ENCODE assay signal across 6 cellular contexts in genomic region chr1:1616838-1617237, GRCh38. TPM values are rescaled to one million over a fixed set of nuclear protein-coding genes. Genes with fewer than 3 reads are reported as not detected.
DNase-seq lines count a peak whose midpoint lies in the region; ATAC-seq and TF ChIP-seq lines count a peak whose summit lies in the region.

No MANE protein-coding gene starts in this region.

- H3K9me3 ChIP-seq in ovary: no peaks in the 10 kb centered on the region

- no peak for TF ChIP-seq POLR2A in ovary (IDR thresholded peaks at IDR 0.05)

- H3K27ac ChIP-seq in HL-60 (replicated peaks): no peak overlapping the region
- no peak overlapping the region for H3K27ac ChIP-seq in ovary

- TF ChIP-seq CTCF in HL-60 (IDR thresholded peaks at IDR 0.05; ENCODE audit: insufficient read depth, low read length) (no peak), choroid plexus epithelial cell (conservative IDR thresholded peaks at IDR 0.05; ENCODE audit: low read depth, low read length) (no peak), ovary (IDR thresholded peaks at IDR 0.05) (no peak)

- TF ChIP-seq EP300 in ovary (IDR thresholded peaks at IDR 0.05): no peak

- no peak for ATAC-seq in GM19467 (IDR thresholded peaks at IDR 0.05; ENCODE audit: unreplicated experiment)

- DNase-seq in HL-60 (ENCODE audit: low read depth in 1 of 2, low spot score in 1 of 2): no peak
- no peak for DNase-seq in choroid plexus epithelial cell (ENCODE audit: low read depth)
- DNase-seq in ovary: peak in 2 of 5 donors; percentile 48 to 51
- no peak for DNase-seq in hypothalamus (lab: John Stamatoyannopoulos, UW)
- no peak for DNase-seq in HuH-7 (ENCODE audit: low spot score)

- 67 to 83% (median 69%) methylated on average over 19 of the region's 19 CpGs for WGBS in ovary, 3 donors

- H3K4me1 ChIP-seq in ovary (ENCODE audit: insufficient read depth): peaks cover 14% of the 10 kb centered on the region

- H3K4me3 ChIP-seq in HL-60 (replicated peaks; ENCODE audit: insufficient read depth, low read length) (peak overlapping the region; percentile 68; the same call in 1 of the 2 replicates), choroid plexus epithelial cell (ENCODE audit: low read depth, low read length) (peak overlapping the region; percentile 99), ovary (peak overlapping the region; percentile 92)

- intact Hi-C loops in ovary (cut with DNase I): no loop called here

- H3K36me3 ChIP-seq in ovary: no peaks in the 10 kb centered on the region

- H3K27me3 ChIP-seq in HL-60 (ENCODE audit: insufficient read depth, poor library complexity, severe bottlenecking): no peaks in the 10 kb centered on the region
- H3K27me3 ChIP-seq in ovary: no peaks in the 10 kb centered on the region

RNA-seq across cellular contexts. Expression of gene MIB2, which starts 1.5 kb away (rescaled TPM):
- total RNA-seq in ovary: 100 to 1,000 TPM in 2 of 7 donors, 10 to 100 TPM in 5; 68.8 to 110 (median 81.6) TPM
- polyA plus RNA-seq in ovary: 10 to 100 TPM in 1 of 2 donors, 1 to 10 TPM in 1; 1.8 to 71.1 TPM

RNA-seq across cellular contexts. Expression of gene MMP23B, which starts 15.1 kb away (rescaled TPM):
- total RNA-seq in ovary: 100 to 1,000 TPM in 3 of 7 donors, 10 to 100 TPM in 4; 25.4 to 128 (median 84.8) TPM
- 10 to 100 TPM in 1 of 2 donors, under 1 TPM in 1; 0.88 to 32.9 TPM for polyA plus RNA-seq in ovary

RNA-seq across cellular contexts. Expression of gene FNDC10, which starts 16.9 kb away (rescaled TPM):
- total RNA-seq in ovary: 1 to 10 TPM in 5 of 7 donors, under 1 TPM in 2; 0.33 to 3.2 (median 2.0) TPM
- 1 to 10 TPM in 1 of 2 donors, not detected in 1; 1.5 TPM for polyA plus RNA-seq in ovary

RNA-seq across cellular contexts. Expression of gene CDK11B, which starts 42.0 kb away (rescaled TPM):
- 10 to 100 TPM; 12.8 to 28.0 (median 21.3) TPM for total RNA-seq in ovary
- polyA plus RNA-seq in ovary: 10 to 100 TPM; 30.1 to 34.5 TPM

RNA-seq across cellular contexts. Expression of gene SSU72, which starts 42.2 kb away (rescaled TPM):
- 100 to 1,000 TPM in 6 of 7 donors, 10 to 100 TPM in 1; 91.9 to 119 (median 113) TPM for total RNA-seq in ovary
- polyA plus RNA-seq in ovary: 100 to 1,000 TPM in 1 of 2 donors, 10 to 100 TPM in 1; 72.3 to 107 TPM
